ENCODE assay signal across 9 cellular contexts in genomic region chr11:73359930-73360742, GRCh38. TPM values are rescaled to one million over a fixed set of nuclear protein-coding genes. Genes with fewer than 3 reads are reported as not detected.
DNase-seq lines count a peak whose midpoint lies in the region; ATAC-seq and TF ChIP-seq lines count a peak whose summit lies in the region.
"Had no signal": no experiment of that assay in that cellular context is flagged by ENCODE, and none has a peak within 500 bp of the region (broad histone marks: within the 10 kb centered on the region; RNA-seq: fewer than 3 reads in every experiment).

No MANE protein-coding gene starts in this region.

- TF ChIP-seq CTCF in KMS-11 (conservative IDR thresholded peaks at IDR 0.05; ENCODE audit: low read depth, low read length), result peak; percentile 64
- TF ChIP-seq CTCF in foreskin fibroblast (IDR thresholded peaks at IDR 0.05; ENCODE audit: low read depth, low read length), result peak; percentile 31
- TF ChIP-seq CTCF in suprapubic skin (IDR thresholded peaks at IDR 0.05), result no peak

- H3K79me2 ChIP-seq in KMS-11 (ENCODE audit: insufficient read depth, low read depth), result no peaks in the 10 kb centered on the region

- H3K27me3 ChIP-seq in KMS-11 (ENCODE audit: insufficient read depth, low read depth), result no peaks in the 10 kb centered on the region
- H3K27me3 ChIP-seq in suprapubic skin, result no peaks in the 10 kb centered on the region

- H2AFZ ChIP-seq in KMS-11 (ENCODE audit: low read depth), result no peak overlapping the region

- no peak overlapping the region for H3K9ac ChIP-seq in KMS-11

- H3K9me3 ChIP-seq in suprapubic skin, result no peaks in the 10 kb centered on the region

- no peak overlapping the region for H3K27ac ChIP-seq in KMS-11
- peak overlapping the region; percentile 24 for H3K27ac ChIP-seq in suprapubic skin
- H3K27ac ChIP-seq: SK-N-MC had no signal

- WGBS in suprapubic skin, result 77% methylated on average over 6 of the region's 19 CpGs

- H3K36me3 ChIP-seq in KMS-11 (ENCODE audit: insufficient read depth), result no peaks in the 10 kb centered on the region
- H3K36me3 ChIP-seq in suprapubic skin, result peaks cover 58% of the 10 kb centered on the region

- H3K4me2 ChIP-seq in KMS-11, result no peak overlapping the region

- ATAC-seq in HG03354 (IDR thresholded peaks at IDR 0.05; ENCODE audit: poor library complexity, severe bottlenecking, unreplicated experiment) (no peak), GM18498 (IDR thresholded peaks at IDR 0.05; ENCODE audit: unreplicated experiment) (no peak)

- H4K20me1 ChIP-seq in KMS-11 (ENCODE audit: insufficient read depth), result no peaks in the 10 kb centered on the region

- DNase-seq in DMS53 treated with DMSO at 0.1 percent for 48 hours (lab: John Stamatoyannopoulos, UW; ENCODE audit: unreplicated experiment) (peak; percentile 30), foreskin fibroblast (peak in 1 of 2 donors; percentile 56), suprapubic skin (ENCODE audit: low spot score in 2 of 2) (no peak), GDM1 (lab: John Stamatoyannopoulos, UW) (no peak)
- DNase-seq in activated CD4-positive, alpha-beta T cell treated with anti-CD3 and anti-CD28 coated beads, Interleukin-2, amount 50 U/mL, for 4 hours, result peak; percentile 23 to 25

- no peak for TF ChIP-seq POLR2A in suprapubic skin (IDR thresholded peaks at IDR 0.05)

- H3K4me1 ChIP-seq in KMS-11 (ENCODE audit: low read depth, poor library complexity, severe bottlenecking) (no peaks in the 10 kb centered on the region), suprapubic skin (no peaks in the 10 kb centered on the region)

- no peak for TF ChIP-seq EP300 in suprapubic skin (IDR thresholded peaks at IDR 0.05)

- H3K4me3 ChIP-seq in KMS-11 (IDR thresholded peaks at IDR 0.05; ENCODE audit: insufficient read depth, low read depth, low read length), result no peak overlapping the region
- no peak overlapping the region for H3K4me3 ChIP-seq in foreskin fibroblast (ENCODE audit: low read depth in 1 of 2, low read length in 2 of 2)
- H3K4me3 ChIP-seq in suprapubic skin, result no peak overlapping the region
- H3K4me3 ChIP-seq: SK-N-MC had no signal

RNA-seq across cellular contexts. Expression of gene RELT, which starts 16.1 kb away (rescaled TPM):
- total RNA-seq in suprapubic skin, result 10 to 100 TPM in 1 of 4 donors, 1 to 10 TPM in 3; 1.9 to 11.2 (median 4.2) TPM

RNA-seq across cellular contexts. Expression of gene ARHGEF17, which starts 52.1 kb away (rescaled TPM):
- 10 to 100 TPM in 2 of 4 donors, 1 to 10 TPM in 2; 8.3 to 25.0 (median 9.7) TPM for total RNA-seq in suprapubic skin

Comparison
In these comparisons a context has a peak if more than half of its experiments do, and no peak if none do; other contexts are left out.
1. DNase-seq: peak in DMS53 treated with DMSO at 0.1 percent for 48 hours (single experiment) and activated CD4-positive, alpha-beta T cell treated with anti-CD3 and anti-CD28 coated beads, Interleukin-2, amount 50 U/mL, for 4 hours (2 of 2); none in suprapubic skin (0 of 2) and GDM1 (single experiment).
2. CTCF ChIP-seq: peak in KMS-11 (single experiment) and foreskin fibroblast (single experiment); none in suprapubic skin (0 of 2).